In the genomic region with DNA sequence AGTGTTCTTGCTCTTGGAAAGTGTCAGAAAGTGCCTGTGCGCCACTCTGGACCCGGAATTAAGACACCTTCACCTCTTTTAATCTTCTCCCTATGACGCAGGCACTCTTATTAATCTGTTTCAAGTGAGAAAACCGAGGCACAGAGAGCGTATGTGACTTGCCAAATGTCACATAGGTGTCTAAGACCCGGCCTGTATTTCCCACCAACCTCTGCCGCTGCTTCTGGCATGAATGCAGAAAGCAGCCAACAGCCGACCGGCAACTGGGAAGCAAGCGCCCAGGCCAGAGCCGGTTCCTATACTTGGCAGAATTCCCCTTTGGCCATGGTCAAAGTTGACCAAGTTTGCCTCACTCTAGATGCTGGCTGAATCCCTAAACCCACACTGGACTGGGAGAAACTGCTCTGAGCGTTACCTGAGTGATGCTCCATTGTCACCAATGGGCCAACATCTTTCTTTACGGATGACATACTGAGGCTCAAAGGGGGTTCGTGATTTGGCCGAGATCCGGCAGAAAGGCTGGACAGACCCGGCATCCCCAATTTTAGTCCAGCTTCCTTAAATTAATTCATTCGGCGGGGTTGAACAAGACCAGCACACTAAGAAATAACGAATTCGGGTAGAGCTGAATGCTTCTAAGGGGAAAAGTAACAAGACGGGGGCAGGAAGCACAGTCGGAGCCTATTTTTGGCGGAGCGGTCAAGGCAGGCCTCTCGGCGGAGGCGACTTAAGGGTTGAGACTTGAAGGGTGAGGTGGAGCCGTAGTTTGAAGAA, we compare ENCODE assay signal across 18 cellular contexts. TPM values are rescaled to one million over a fixed set of nuclear protein-coding genes. Genes with fewer than 3 reads are reported as not detected.
DNase-seq lines count a peak whose midpoint lies in the region; ATAC-seq, FAIRE-seq and TF ChIP-seq lines count a peak whose summit lies in the region.
"Had no signal": no experiment of that assay in that cellular context is flagged by ENCODE, and none has a peak within 500 bp of the region (broad histone marks: within the 10 kb centered on the region; RNA-seq: fewer than 3 reads in every experiment).

No MANE protein-coding gene starts in this region.

- no peaks in the 10 kb centered on the region for H3K9me3 ChIP-seq in GM23248 (ENCODE audit: low read depth)
- no peaks in the 10 kb centered on the region for H3K9me3 ChIP-seq in ectodermal cell (ENCODE audit: control insufficient read depth, low read length)
- H3K9me3 ChIP-seq in upper lobe of left lung, result no peaks in the 10 kb centered on the region
- H3K9me3 ChIP-seq: MG63, thyroid gland had no signal

- 0 out of 2 replicates have a peak overlapping the region, but pooled peaks have one; percentile 3 for H2AFZ ChIP-seq in GM23248
- no peak overlapping the region for H2AFZ ChIP-seq in KMS-11 (ENCODE audit: low read depth)

- no peaks in the 10 kb centered on the region for H3K9me3 Mint-ChIP-seq in nephron progenitor cell

- in situ Hi-C loops in GM23248 (cut with MboI), result no loop called here

- H3K36me3 ChIP-seq in GM23248 (ENCODE audit: low read depth), result no peaks in the 10 kb centered on the region
- no peaks in the 10 kb centered on the region for H3K36me3 ChIP-seq in KMS-11 (ENCODE audit: insufficient read depth)
- H3K36me3 ChIP-seq in ectodermal cell (ENCODE audit: control insufficient read depth, insufficient read depth, low read length), result no peaks in the 10 kb centered on the region
- H3K36me3 ChIP-seq in upper lobe of left lung, result no peaks in the 10 kb centered on the region
- H3K36me3 ChIP-seq: MG63, thyroid gland had no signal

- peak overlapping the region; percentile 68 for H3K4me3 Mint-ChIP-seq in nephron progenitor cell

- H3K9ac ChIP-seq in GM23248 (no peak overlapping the region), KMS-11 (no peak overlapping the region)

- DNase-seq in GM23248, result no peak
- no peak for DNase-seq in nephron progenitor cell
- no peak for DNase-seq in middle frontal gyrus (ENCODE audit: extremely low spot score, low spot score)
- DNase-seq in HTR-8/SVneo (ENCODE audit: insufficient read length, low spot score), result no peak
- no peak for DNase-seq in upper lobe of left lung
- DNase-seq: activated CD4-positive, alpha-beta T cell treated with anti-CD3 and anti-CD28 coated beads for 48 hours; GF-D8; GOT3; MG63; NCI-H2029 treated with DMSO at 0.1 percent for 48 hours; occipital lobe; PC-3; stimulated activated CD4-positive, alpha-beta T cell treated with anti-CD3 and anti-CD28 coated beads, Interleukin-4, amount 100 ng/mL, for 4 hours; thyroid gland had no signal

- H3K4me1 ChIP-seq in GM23248 (ENCODE audit: insufficient read depth), result peaks cover 12% of the 10 kb centered on the region
- no peaks in the 10 kb centered on the region for H3K4me1 ChIP-seq in KMS-11 (ENCODE audit: low read depth, poor library complexity, severe bottlenecking)
- H3K4me1 ChIP-seq in ectodermal cell (ENCODE audit: control insufficient read depth, insufficient read depth, low read length), result peaks cover 50% of the 10 kb centered on the region
- H3K4me1 ChIP-seq in upper lobe of left lung, result peaks cover 13 to 37% (median 18%) of the 10 kb centered on the region in 4 donors

- no peak overlapping the region for H3K27ac ChIP-seq in GM23248
- H3K27ac ChIP-seq in KMS-11, result no peak overlapping the region
- H3K27ac ChIP-seq in ectodermal cell (ENCODE audit: insufficient read depth, low read depth, low read length, poor library complexity, severe bottlenecking), result no peak overlapping the region
- H3K27ac ChIP-seq in upper lobe of left lung, result no peak overlapping the region
- H3K27ac ChIP-seq: thyroid gland had no signal

- no peak for TF ChIP-seq POLR2A in upper lobe of left lung (IDR thresholded peaks at IDR 0.05)

- H4K20me1 ChIP-seq in GM23248 (ENCODE audit: insufficient read depth) (no peaks in the 10 kb centered on the region), KMS-11 (ENCODE audit: insufficient read depth) (no peaks in the 10 kb centered on the region)

- peak overlapping the region; percentile 57 for H3K4me2 ChIP-seq in GM23248 (ENCODE audit: unreplicated experiment)
- H3K4me2 ChIP-seq in KMS-11, result peak overlapping the region; percentile 68

- H3K4me1 Mint-ChIP-seq in nephron progenitor cell, result peaks cover 47% of the 10 kb centered on the region

- FAIRE-seq in HTR-8/SVneo (lab: Jason Lieb, UNC), result no peak
- FAIRE-seq: GM12892 had no signal

- H3K79me2 ChIP-seq in GM23248 (ENCODE audit: insufficient read depth) (no peaks in the 10 kb centered on the region), KMS-11 (ENCODE audit: insufficient read depth, low read depth) (no peaks in the 10 kb centered on the region)

- no peaks in the 10 kb centered on the region for H3F3A ChIP-seq in GM23248 (ENCODE audit: insufficient read depth)

- H3K27me3 Mint-ChIP-seq in nephron progenitor cell (ENCODE audit: low read depth, poor library complexity), result peaks cover 2% of the 10 kb centered on the region

- no peaks in the 10 kb centered on the region for H3K9me2 ChIP-seq in GM23248 (ENCODE audit: insufficient read depth)

- no peak for TF ChIP-seq EP300 in upper lobe of left lung (IDR thresholded peaks at IDR 0.05)

- H3K4me3 ChIP-seq in GM23248 (peak overlapping the region; percentile 35), KMS-11 (IDR thresholded peaks at IDR 0.05; ENCODE audit: insufficient read depth, low read depth, low read length) (no peak overlapping the region), ectodermal cell (ENCODE audit: insufficient read depth, low read depth, low read length) (peak overlapping the region; percentile 16), upper lobe of left lung (no peak overlapping the region)
- H3K4me3 ChIP-seq: MG63, thyroid gland had no signal

- WGBS in GM23248 (ENCODE audit: low coverage in 1 of 2, low lambda C conversion rate in 2 of 2, missing lambda C conversion rate in 2 of 2), 2 experiments, result 25 to 28% methylated on average over 29 of the region's 29 CpGs
- WGBS in ectodermal cell, 2 experiments, result 4% methylated on average over 29 of the region's 29 CpGs
- WGBS in upper lobe of left lung, 2 donors, result 6 to 7% methylated on average over 27 to 29 of the region's 29 CpGs

- peaks cover 67% of the 10 kb centered on the region for H3K27me3 ChIP-seq in GM23248 (replicated peaks; ENCODE audit: insufficient read depth)
- peaks cover 31% of the 10 kb centered on the region for H3K27me3 ChIP-seq in KMS-11 (ENCODE audit: insufficient read depth, low read depth)
- H3K27me3 ChIP-seq in ectodermal cell (ENCODE audit: control insufficient read depth, insufficient read depth, low read length, poor library complexity, severe bottlenecking), result peaks cover 100% of the 10 kb centered on the region
- H3K27me3 ChIP-seq in upper lobe of left lung, result peaks cover 0 to 86% (median 53%) of the 10 kb centered on the region in 4 donors
- H3K27me3 ChIP-seq: MG63 had no signal

- ATAC-seq in HG02610 (IDR thresholded peaks at IDR 0.05; ENCODE audit: unreplicated experiment), result no peak
- ATAC-seq in upper lobe of left lung (ENCODE audit: low FRiP score in 2 of 2), result no peak
- ATAC-seq: PC-3 had no signal

- H3K27ac Mint-ChIP-seq in nephron progenitor cell, result no peak overlapping the region

- TF ChIP-seq CTCF in KMS-11 (conservative IDR thresholded peaks at IDR 0.05; ENCODE audit: low read depth, low read length) (no peak), nephron progenitor cell (IDR thresholded peaks at IDR 0.05) (no peak), upper lobe of left lung (IDR thresholded peaks at IDR 0.05) (no peak)

- H3K36me3 Mint-ChIP-seq in nephron progenitor cell (ENCODE audit: low read depth), result no peaks in the 10 kb centered on the region

RNA-seq across cellular contexts. Expression of gene MSX1, which starts 11.2 kb away (rescaled TPM):
- 26.1 and 32.1 TPM in 2 replicates for total RNA-seq in GM23248 (2014; rRNA removed; shearing (Covaris generic))
- 16.8 and 17.2 TPM in 2 replicates for polyA plus RNA-seq in GM23248 (2016; fragmentation: Nextera tagmentation; extraction: Ambion mirVana)
- polyA plus RNA-seq in ectodermal cell (2013, experiment 1 of 4), result 68.8 TPM
- 67.1 TPM for polyA plus RNA-seq in ectodermal cell (2013, experiment 2 of 4)
- 82.3 TPM for polyA plus RNA-seq in ectodermal cell (2013, experiment 3 of 4)
- polyA plus RNA-seq in ectodermal cell (2013, experiment 4 of 4), result 99.1 TPM
- 10 to 100 TPM in 1 of 6 donors, 1 to 10 TPM in 4, not detected in 1; 1.1 to 16.8 (median 1.8) TPM for total RNA-seq in upper lobe of left lung

Comparison
In these comparisons a context has a peak if more than half of its experiments do, and no peak if none do; other contexts are left out.
1. H3K4me3 ChIP-seq: peak in GM23248 (single experiment) and ectodermal cell (single experiment); none in KMS-11 (single experiment) and upper lobe of left lung (0 of 4).